Comparison of ENCODE assay signal across 8 cellular contexts in the genomic region with DNA sequence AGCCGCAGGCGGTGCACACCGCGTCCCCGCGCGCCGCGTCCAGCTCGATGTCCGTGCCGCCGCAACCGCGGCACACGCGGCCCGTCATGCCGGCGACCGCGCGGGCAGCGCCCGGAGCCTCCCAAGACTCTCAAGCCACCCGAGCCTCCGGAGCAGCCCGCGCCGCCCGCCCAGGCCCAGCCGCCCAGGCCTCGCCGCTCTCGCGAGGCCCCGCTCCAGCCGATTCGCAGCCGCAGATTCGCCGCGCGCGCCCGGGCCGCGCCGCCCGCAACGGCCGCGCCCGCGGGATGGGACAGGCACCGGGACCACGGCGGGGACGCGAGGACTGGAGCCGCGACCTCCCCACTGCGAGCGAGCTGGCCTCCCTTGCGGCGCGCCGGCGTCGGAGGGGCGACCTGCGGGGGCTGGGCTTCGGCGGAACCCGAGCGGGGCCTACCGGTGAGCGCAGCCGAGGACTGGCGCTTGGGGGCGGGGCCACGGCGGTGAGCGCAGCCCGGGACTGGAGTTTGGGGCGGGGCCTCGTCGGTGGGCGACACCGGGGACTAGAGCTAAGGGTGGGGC. TPM values are rescaled to one million over a fixed set of nuclear protein-coding genes. Genes with fewer than 3 reads are reported as not detected.
A peak's percentile ranks its signal among the peaks of the same experiment; 100 is the strongest.
DNase-seq lines count a peak whose midpoint lies in the region; ATAC-seq and TF ChIP-seq lines count a peak whose summit lies in the region.

A gene with protein sequence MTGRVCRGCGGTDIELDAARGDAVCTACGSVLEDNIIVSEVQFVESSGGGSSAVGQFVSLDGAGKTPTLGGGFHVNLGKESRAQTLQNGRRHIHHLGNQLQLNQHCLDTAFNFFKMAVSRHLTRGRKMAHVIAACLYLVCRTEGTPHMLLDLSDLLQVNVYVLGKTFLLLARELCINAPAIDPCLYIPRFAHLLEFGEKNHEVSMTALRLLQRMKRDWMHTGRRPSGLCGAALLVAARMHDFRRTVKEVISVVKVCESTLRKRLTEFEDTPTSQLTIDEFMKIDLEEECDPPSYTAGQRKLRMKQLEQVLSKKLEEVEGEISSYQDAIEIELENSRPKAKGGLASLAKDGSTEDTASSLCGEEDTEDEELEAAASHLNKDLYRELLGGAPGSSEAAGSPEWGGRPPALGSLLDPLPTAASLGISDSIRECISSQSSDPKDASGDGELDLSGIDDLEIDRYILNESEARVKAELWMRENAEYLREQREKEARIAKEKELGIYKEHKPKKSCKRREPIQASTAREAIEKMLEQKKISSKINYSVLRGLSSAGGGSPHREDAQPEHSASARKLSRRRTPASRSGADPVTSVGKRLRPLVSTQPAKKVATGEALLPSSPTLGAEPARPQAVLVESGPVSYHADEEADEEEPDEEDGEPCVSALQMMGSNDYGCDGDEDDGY (minus strand): TSS at position 460 of the 561 bp plus-strand sequence. CDS start 372 bp downstream, at position 88.

- TF ChIP-seq CTCF in HL-60 (IDR thresholded peaks at IDR 0.05; ENCODE audit: insufficient read depth, low read length), result no peak
- no peak for TF ChIP-seq CTCF in epithelial cell of proximal tubule (conservative IDR thresholded peaks at IDR 0.05; ENCODE audit: low read depth, low read length)

- DNase-seq in CMK (ENCODE audit: low read depth), result peak; percentile 70
- DNase-seq in HL-60 (ENCODE audit: low read depth in 1 of 2, low spot score in 1 of 2), result peak in 1 of 2 experiments; percentile 94
- DNase-seq in OCI-M1 (lab: John Stamatoyannopoulos, UW), result peak; percentile 94
- peak; percentile 98 for DNase-seq in activated T-cell treated with anti-CD3 and anti-CD28 coated beads for 48 hours (ENCODE audit: low read depth)
- no peak for DNase-seq in epithelial cell of proximal tubule (ENCODE audit: low read depth)
- DNase-seq in stimulated activated CD8-positive, alpha-beta memory T cell treated with anti-CD3 and anti-CD28 coated beads, Interleukin-4, amount 100 ng/mL, for 48 hours, result peak; percentile 97

- H3K9ac ChIP-seq in mucosa of rectum (ENCODE audit: low read depth in 1 of 2, low read length in 2 of 2), result peak within 1 kb of the TSS; percentile 83 to 92

- H3K9me3 ChIP-seq in mucosa of rectum (ENCODE audit: control insufficient read depth in 2 of 2, low read length in 2 of 2), result no peaks in the 10 kb centered on the region

- ATAC-seq in GM19467 (IDR thresholded peaks at IDR 0.05; ENCODE audit: unreplicated experiment), result peak; percentile 84

- no peaks in the 10 kb centered on the region for H3K36me3 ChIP-seq in mucosa of rectum (ENCODE audit: control insufficient read depth in 2 of 2, insufficient read depth in 2 of 2, low read length in 2 of 2)

- H3K4me3 ChIP-seq in HL-60 (replicated peaks; ENCODE audit: insufficient read depth, low read length), result peak within 1 kb of the TSS; percentile 66
- peak within 1 kb of the TSS; percentile 75 for H3K4me3 ChIP-seq in epithelial cell of proximal tubule (ENCODE audit: low read depth, low read length)
- H3K4me3 ChIP-seq in mucosa of rectum (ENCODE audit: low read length in 2 of 2), result peak within 1 kb of the TSS; percentile 80 to 89

- H3K27me3 ChIP-seq in HL-60 (ENCODE audit: insufficient read depth, poor library complexity, severe bottlenecking), result no peaks in the 10 kb centered on the region
- no peaks in the 10 kb centered on the region for H3K27me3 ChIP-seq in mucosa of rectum (ENCODE audit: control insufficient read depth in 2 of 2, insufficient read depth in 2 of 2, low read length in 2 of 2)

- H3K4me1 ChIP-seq in mucosa of rectum (ENCODE audit: control insufficient read depth in 2 of 2, insufficient read depth in 2 of 2, low read length in 2 of 2), result peaks cover 14 to 17% of the 10 kb centered on the region in 2 donors

- H3K27ac ChIP-seq in HL-60 (replicated peaks) (peak within 1 kb of the TSS; percentile 82), mucosa of rectum (ENCODE audit: low read depth in 2 of 2, low read length in 2 of 2) (peak within 1 kb of the TSS; percentile 99 to 100)

RNA-seq across cellular contexts. Expression of the gene that starts here (rescaled TPM):
- total RNA-seq in epithelial cell of proximal tubule, result 23.8 and 30.7 TPM in 2 replicates
